31 cellular contexts compared by ENCODE assay signal in genomic region chr16:23383881-23384280, GRCh38.
"Had no signal": no experiment of that assay in that cellular context is flagged by ENCODE, and none has a peak within 500 bp of the region (broad histone marks: within the 10 kb centered on the region; RNA-seq: fewer than 3 reads in every experiment).

No MANE protein-coding gene starts in this region.

- H3K27me3 ChIP-seq: brain microvascular endothelial cell, MG63 had no signal

- H3K27me3 Mint-ChIP-seq: activated CD4-positive, alpha-beta memory T cell treated with anti-CD3 and anti-CD28 coated beads for 36 hours; activated naive CD4-positive, alpha-beta T cell treated with anti-CD3 and anti-CD28 coated beads, Interleukin-2, amount 10 ng/mL, durations not matched to agents 7 days and 5 days; activated naive CD8-positive, alpha-beta T cell had no signal

- H3K4me2 ChIP-seq: PC-9 had no signal

- H3K9me3 Mint-ChIP-seq: activated CD4-positive, alpha-beta memory T cell treated with anti-CD3 and anti-CD28 coated beads for 36 hours; activated naive CD4-positive, alpha-beta T cell treated with anti-CD3 and anti-CD28 coated beads, Interleukin-2, amount 10 ng/mL, durations not matched to agents 7 days and 5 days; central memory CD8-positive, alpha-beta T cell had no signal

- H3K36me3 ChIP-seq: WERI-Rb-1 had no signal

- H3K4me3 Mint-ChIP-seq: activated CD4-positive, alpha-beta memory T cell treated with anti-CD3 and anti-CD28 coated beads for 36 hours; activated naive CD4-positive, alpha-beta T cell treated with anti-CD3 and anti-CD28 coated beads, Interleukin-2, amount 10 ng/mL, durations not matched to agents 7 days and 5 days; activated naive CD8-positive, alpha-beta T cell; central memory CD8-positive, alpha-beta T cell had no signal

- H3K4me3 ChIP-seq: MG63, PC-9 had no signal

- H2AFZ ChIP-seq: PC-9 had no signal

- FAIRE-seq: RCC 7860 had no signal

- H3K4me1 Mint-ChIP-seq: activated naive CD4-positive, alpha-beta T cell treated with anti-CD3 and anti-CD28 coated beads, Interleukin-2, amount 10 ng/mL, durations not matched to agents 7 days and 5 days; central memory CD8-positive, alpha-beta T cell had no signal

- H3K27ac Mint-ChIP-seq: activated CD4-positive, alpha-beta memory T cell treated with anti-CD3 and anti-CD28 coated beads for 36 hours; activated naive CD4-positive, alpha-beta T cell treated with anti-CD3 and anti-CD28 coated beads, Interleukin-2, amount 10 ng/mL, durations not matched to agents 7 days and 5 days; activated naive CD8-positive, alpha-beta T cell had no signal

- DNase-seq: activated CD4-positive, alpha-beta memory T cell treated with anti-CD3 and anti-CD28 coated beads for 36 hours; activated CD4-positive, alpha-beta T cell treated with anti-CD3 and anti-CD28 coated beads, Interleukin-2, amount 50 U/mL, for 1 hour; activated CD8-positive, alpha-beta memory T cell treated with anti-CD3 and anti-CD28 coated beads, Interleukin-2, amount 50 U/mL, for 4 hours; activated effector memory CD4-positive, alpha-beta T cell treated with Interleukin-2 at 50 U/mL for 16 hours; activated naive CD4-positive, alpha-beta T cell treated with anti-CD3 and anti-CD28 coated beads, Interleukin-2, amount 10 ng/mL, durations not matched to agents 7 days and 5 days; activated T-cell treated with anti-CD3 and anti-CD28 coated beads for 4 hours; activated T-cell treated with anti-CD3 and anti-CD28 coated beads, Interleukin-2, amount 50 U/mL, for 48 hours; amniotic stem cell; aorta; brain microvascular endothelial cell; Kasumi-1; KBM-7; MG63; NCI-H1048; NCI-H1105 treated with DMSO at 0.1 percent for 48 hours; NCI-H1436; NCI-H1694; NCI-H1930; NCI-H510A; NCI-H526; NCI-H748 treated with DMSO at 0.1 percent for 48 hours; PC-9; Right ventricle myocardium superior; SW 1271; T-helper 1 cell; T-helper 2 cell; T-helper 9 cell; WERI-Rb-1 had no signal

- H3K36me3 Mint-ChIP-seq: activated naive CD4-positive, alpha-beta T cell treated with anti-CD3 and anti-CD28 coated beads, Interleukin-2, amount 10 ng/mL, durations not matched to agents 7 days and 5 days; activated naive CD8-positive, alpha-beta T cell had no signal

- H3K9me3 ChIP-seq: MG63 had no signal

- H3K27ac ChIP-seq: brain microvascular endothelial cell, PC-9, WERI-Rb-1 had no signal
